Comparison of ENCODE assay signal across 23 cellular contexts in the genomic region with DNA sequence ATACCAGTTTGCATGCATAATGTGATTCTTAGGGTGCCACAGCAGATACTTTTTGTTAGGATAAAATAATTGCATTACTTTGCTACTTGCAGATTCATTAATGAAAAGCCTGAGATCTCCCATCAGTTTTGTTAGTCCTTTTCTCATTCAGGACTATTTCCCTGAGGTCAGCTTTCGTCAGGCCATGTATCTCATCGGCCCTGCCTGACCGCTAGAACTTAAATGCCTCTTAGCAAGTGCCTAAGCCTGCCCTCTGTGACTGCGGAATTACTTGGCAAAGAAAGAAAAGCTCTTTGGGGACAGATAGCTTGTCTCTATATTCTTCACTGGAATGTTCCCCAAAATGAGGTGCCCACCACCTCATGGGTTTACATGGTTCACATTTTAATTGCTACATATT.
"Had no signal": no experiment of that assay in that cellular context is flagged by ENCODE, and none has a peak within 500 bp of the region (broad histone marks: within the 10 kb centered on the region; RNA-seq: fewer than 3 reads in every experiment).

No MANE protein-coding gene starts in this region.

- H3K79me2 ChIP-seq: hepatocyte had no signal

- H3K36me3 ChIP-seq: colonic mucosa, esophagus muscularis mucosa, gastroesophageal sphincter, heart left ventricle, lower lobe of right lung, neutrophil, pancreas, right lobe of liver, suprapubic skin, thyroid gland, vagina had no signal

- H3K27me3 ChIP-seq: colonic mucosa, foreskin keratinocyte, gastroesophageal sphincter, heart left ventricle, hepatocyte, neutrophil, pancreas, right lobe of liver, suprapubic skin, thyroid gland, vagina had no signal

- H3K4me1 ChIP-seq: colonic mucosa, esophagus muscularis mucosa, foreskin keratinocyte, gastroesophageal sphincter, heart left ventricle, lower lobe of right lung, suprapubic skin, thyroid gland, vagina had no signal

- ATAC-seq: foreskin keratinocyte; gastroesophageal sphincter; heart left ventricle; left ventricle myocardium superior; lower lobe of right lung; natural killer cell; pancreas; right lobe of liver; stimulated activated naive B cell treated with anti-CD40 and anti-IgM and Interleukin-4, amounts not matched to agents 10 μg/mL and 1 μg/mL and 100 μg/mL, for 72 hours had no signal

- H3K9me3 ChIP-seq: colonic mucosa, esophagus muscularis mucosa, gastroesophageal sphincter, heart left ventricle, lower lobe of right lung, neutrophil, pancreas, right lobe of liver, suprapubic skin, thyroid gland, vagina had no signal

- FAIRE-seq: endothelial cell of umbilical vein, keratinocyte had no signal

- H2AFZ ChIP-seq: hepatocyte had no signal

- H3K4me3 ChIP-seq: colonic mucosa, esophagus muscularis mucosa, gastroesophageal sphincter, heart left ventricle, hepatocyte, lower lobe of right lung, pancreas, right lobe of liver, suprapubic skin, thyroid gland, vagina had no signal

- DNase-seq: colonic mucosa; effector CD8-positive, alpha-beta T cell; foreskin keratinocyte; heart left ventricle; left ventricle myocardium superior; lower lobe of right lung; natural killer cell; pancreas; right lobe of liver; small intestine; stimulated activated CD4-positive, alpha-beta T cell treated with anti-CD3 and anti-CD28 coated beads, Interleukin-15, amount 100 ng/mL, for 24 hours; stimulated activated CD4-positive, alpha-beta T cell treated with anti-CD3 and anti-CD28 coated beads, Interleukin-2, amount 100 ng/mL, for 48 hours; stimulated activated naive B cell treated with anti-CD40 and anti-IgM and Interleukin-4, amounts not matched to agents 10 μg/mL and 1 μg/mL and 100 μg/mL, for 72 hours; thyroid gland; trophoblast cell had no signal

- H3K4me2 ChIP-seq: hepatocyte had no signal

- H3K27ac ChIP-seq: colonic mucosa, esophagus muscularis mucosa, foreskin keratinocyte, gastroesophageal sphincter, heart left ventricle, hepatocyte, lower lobe of right lung, neutrophil, pancreas, right lobe of liver, suprapubic skin, thyroid gland, vagina had no signal
